Comparison of ENCODE assay signal across 8 cellular contexts in genomic region chr7:112204072-112204775, GRCh38. TPM values are rescaled to one million over a fixed set of nuclear protein-coding genes. Genes with fewer than 3 reads are reported as not detected.
DNase-seq lines count a peak whose midpoint lies in the region; ATAC-seq, FAIRE-seq and TF ChIP-seq lines count a peak whose summit lies in the region.

No MANE protein-coding gene starts in this region.

- peak overlapping the region; percentile 76 for H3K4me3 ChIP-seq in CD4-positive, CD25-positive, alpha-beta regulatory T cell (ENCODE audit: low read depth, low read length)
- peak overlapping the region; percentile 99 for H3K4me3 ChIP-seq in HUES64 (ENCODE audit: low read length)
- H3K4me3 ChIP-seq in keratinocyte (ENCODE audit: control insufficient read depth in 2 of 3, extremely low read depth in 1 of 3, insufficient read depth in 2 of 3, low read depth in 1 of 3, low read length in 3 of 3), result peak overlapping the region; percentile 65 to 88 (median 74)

- H3K4me1 Mint-ChIP-seq in CD4-positive, CD25-positive, alpha-beta regulatory T cell, result peaks cover 10 to 44% (median 21%) of the 10 kb centered on the region in 4 donors
- H3K4me1 Mint-ChIP-seq in activated naive CD8-positive, alpha-beta T cell (ENCODE audit: low read depth), result peaks cover 35% of the 10 kb centered on the region
- H3K4me1 Mint-ChIP-seq in stimulated activated naive CD8-positive, alpha-beta T cell treated with anti-CD3 and anti-CD28 coated beads, Interleukin-15, Interleukin-2, amounts not matched to agents 100 ng/mL and 50 ng/mL, for 24 hours (ENCODE audit: low read depth), result peaks cover 27% of the 10 kb centered on the region

- H3K9ac ChIP-seq in HUES64 (ENCODE audit: low read depth, low read length), result no peak overlapping the region
- peak overlapping the region; percentile 84 for H3K9ac ChIP-seq in keratinocyte (ENCODE audit: control insufficient read depth, extremely low read depth, insufficient read depth, low read length)

- H3K9me3 ChIP-seq in CD4-positive, CD25-positive, alpha-beta regulatory T cell (ENCODE audit: control insufficient read depth in 2 of 2, low read length in 2 of 2), result peaks cover 0 to 4% of the 10 kb centered on the region in 2 experiments
- H3K9me3 ChIP-seq in HUES64 (ENCODE audit: insufficient read depth, low read depth, low read length) (no peaks in the 10 kb centered on the region), keratinocyte (ENCODE audit: control insufficient read depth, low read depth, low read length) (no peaks in the 10 kb centered on the region)

- H3K9me3 Mint-ChIP-seq in CD4-positive, CD25-positive, alpha-beta regulatory T cell, result no peaks in the 10 kb centered on the region
- H3K9me3 Mint-ChIP-seq in activated naive CD8-positive, alpha-beta T cell (ENCODE audit: low read depth), result no peaks in the 10 kb centered on the region
- H3K9me3 Mint-ChIP-seq in stimulated activated naive CD8-positive, alpha-beta T cell treated with anti-CD3 and anti-CD28 coated beads, Interleukin-15, Interleukin-2, amounts not matched to agents 100 ng/mL and 50 ng/mL, for 24 hours, result no peaks in the 10 kb centered on the region

- H3K4me3 Mint-ChIP-seq in CD4-positive, CD25-positive, alpha-beta regulatory T cell, result peak overlapping the region in 3 of 4 donors; percentile 91 to 97 (median 92)
- H3K4me3 Mint-ChIP-seq in activated naive CD8-positive, alpha-beta T cell, result peak overlapping the region; percentile 99
- peak overlapping the region; percentile 96 for H3K4me3 Mint-ChIP-seq in stimulated activated naive CD8-positive, alpha-beta T cell treated with anti-CD3 and anti-CD28 coated beads, Interleukin-15, Interleukin-2, amounts not matched to agents 100 ng/mL and 50 ng/mL, for 24 hours

- no peaks in the 10 kb centered on the region for H3K36me3 Mint-ChIP-seq in CD4-positive, CD25-positive, alpha-beta regulatory T cell
- H3K36me3 Mint-ChIP-seq in activated naive CD8-positive, alpha-beta T cell, result peaks cover 2% of the 10 kb centered on the region
- no peaks in the 10 kb centered on the region for H3K36me3 Mint-ChIP-seq in stimulated activated naive CD8-positive, alpha-beta T cell treated with anti-CD3 and anti-CD28 coated beads, Interleukin-15, Interleukin-2, amounts not matched to agents 100 ng/mL and 50 ng/mL, for 24 hours (ENCODE audit: low read depth)

- peaks cover 48% of the 10 kb centered on the region for H3K27me3 Mint-ChIP-seq in CD4-positive, CD25-positive, alpha-beta regulatory T cell
- peaks cover 32% of the 10 kb centered on the region for H3K27me3 Mint-ChIP-seq in activated naive CD8-positive, alpha-beta T cell
- peaks cover 45% of the 10 kb centered on the region for H3K27me3 Mint-ChIP-seq in stimulated activated naive CD8-positive, alpha-beta T cell treated with anti-CD3 and anti-CD28 coated beads, Interleukin-15, Interleukin-2, amounts not matched to agents 100 ng/mL and 50 ng/mL, for 24 hours

- H3K4me2 ChIP-seq in keratinocyte (ENCODE audit: control insufficient read depth, extremely low read depth, insufficient read depth, low read depth, low read length), result peak overlapping the region; percentile 80

- H3K79me2 ChIP-seq in keratinocyte (ENCODE audit: control insufficient read depth, insufficient read depth, low read length), result peaks cover 83% of the 10 kb centered on the region

- dilution Hi-C loops in keratinocyte (cut with MboI; ENCODE audit: extremely low pct_ligation_motif_present, low sequenced_read_pairs), result no loop called here

- no peaks in the 10 kb centered on the region for H3K36me3 ChIP-seq in CD4-positive, CD25-positive, alpha-beta regulatory T cell (ENCODE audit: control insufficient read depth, insufficient read depth, low read length)
- H3K36me3 ChIP-seq in HUES64 (ENCODE audit: insufficient read depth, low read length), result no peaks in the 10 kb centered on the region
- H3K36me3 ChIP-seq in keratinocyte (ENCODE audit: control insufficient read depth in 2 of 2, extremely low read depth in 1 of 2, insufficient read depth in 2 of 2, low read length in 2 of 2), result no peaks in the 10 kb centered on the region

- no peaks in the 10 kb centered on the region for H3K9me1 ChIP-seq in keratinocyte (ENCODE audit: control insufficient read depth, extremely low read depth, insufficient read depth, low read length)

- 4% methylated on average over 9 of the region's 12 CpGs for WGBS in HUES64

- no peak overlapping the region for H3K27ac ChIP-seq in CD4-positive, CD25-positive, alpha-beta regulatory T cell (ENCODE audit: insufficient read depth, low read length, poor library complexity, severe bottlenecking)
- H3K27ac ChIP-seq in HUES64 (ENCODE audit: low read depth, low read length) (no peak overlapping the region; the same call in 1 of the 2 replicates), keratinocyte (ENCODE audit: control insufficient read depth, insufficient read depth, low read length) (peak overlapping the region; percentile 60)

- ATAC-seq in CD4-positive, CD25-positive, alpha-beta regulatory T cell (ENCODE audit: low read depth in 2 of 2), result no peak
- ATAC-seq in GM21447 (IDR thresholded peaks at IDR 0.05; ENCODE audit: unreplicated experiment) (no peak), GM19455 (IDR thresholded peaks at IDR 0.05; ENCODE audit: unreplicated experiment) (no peak)

- H4K20me1 ChIP-seq in keratinocyte (ENCODE audit: control insufficient read depth, extremely low read depth, insufficient read depth, low read length), result no peaks in the 10 kb centered on the region

- H3K4me1 ChIP-seq in CD4-positive, CD25-positive, alpha-beta regulatory T cell (ENCODE audit: control insufficient read depth, insufficient read depth, low read length, poor library complexity, severe bottlenecking), result peaks cover 31% of the 10 kb centered on the region
- H3K4me1 ChIP-seq in HUES64 (ENCODE audit: insufficient read depth, low read length), result peaks cover 18% of the 10 kb centered on the region
- H3K4me1 ChIP-seq in keratinocyte (ENCODE audit: control insufficient read depth, extremely low read depth, insufficient read depth, low read length), result peaks cover 29% of the 10 kb centered on the region

- DNase-seq in CD4-positive, CD25-positive, alpha-beta regulatory T cell, result peak in 1 of 3 donors; percentile 33
- no peak for DNase-seq in keratinocyte (ENCODE audit: low read depth, low spot score)
- no peak for DNase-seq in NCI-H774 (lab: John Stamatoyannopoulos, UW)

- H3K27ac Mint-ChIP-seq in CD4-positive, CD25-positive, alpha-beta regulatory T cell, result no peak overlapping the region
- no peak overlapping the region for H3K27ac Mint-ChIP-seq in activated naive CD8-positive, alpha-beta T cell
- no peak overlapping the region for H3K27ac Mint-ChIP-seq in stimulated activated naive CD8-positive, alpha-beta T cell treated with anti-CD3 and anti-CD28 coated beads, Interleukin-15, Interleukin-2, amounts not matched to agents 100 ng/mL and 50 ng/mL, for 24 hours

- peaks cover 47% of the 10 kb centered on the region for H3K27me3 ChIP-seq in CD4-positive, CD25-positive, alpha-beta regulatory T cell (ENCODE audit: control insufficient read depth, insufficient read depth, low read length)
- H3K27me3 ChIP-seq in HUES64 (ENCODE audit: insufficient read depth, low read length) (no peaks in the 10 kb centered on the region), keratinocyte (ENCODE audit: control insufficient read depth, extremely low read depth, insufficient read depth, low read length) (no peaks in the 10 kb centered on the region)

- FAIRE-seq in keratinocyte (lab: Jason Lieb, UNC), result peak; percentile 62

- TF ChIP-seq CTCF in keratinocyte (optimal IDR thresholded peaks at IDR 0.05 in 1 of 3, IDR thresholded peaks at IDR 0.05 in 1 of 3, conservative IDR thresholded peaks at IDR 0.05 in 1 of 3; ENCODE audit: extremely low read depth in 1 of 3, insufficient read depth in 2 of 3, low read length in 3 of 3), result no peak

- H2AFZ ChIP-seq in keratinocyte (ENCODE audit: control insufficient read depth, low read length), result peak overlapping the region; percentile 41

RNA-seq across cellular contexts. Expression of gene DOCK4, which starts 2.0 kb away (rescaled TPM):
- 0.44 TPM for total RNA-seq in CD4-positive, CD25-positive, alpha-beta regulatory T cell
- polyA plus RNA-seq in CD4-positive, CD25-positive, alpha-beta regulatory T cell, result not detected
- polyA plus RNA-seq in HUES64 (2013, experiment 1 of 2), result 13.9 TPM
- 14.3 TPM for polyA plus RNA-seq in HUES64 (2013, experiment 2 of 2)
- polyA plus RNA-seq in keratinocyte, result 6.2 to 18.9 TPM (median 13.9 TPM) in 3 replicates
- polyA plus RNA-seq in keratinocyte (2011; ENCODE audit: low read depth), result 11.2 TPM
- polyA plus RNA-seq in keratinocyte (2011; cell fraction: cytosol; rRNA removed), result 5.1 and 6.2 TPM in 2 replicates
- 15.0 and 20.8 TPM in 2 replicates for polyA plus RNA-seq in keratinocyte (2011; cell fraction: nucleus; rRNA removed)
- polyA plus RNA-seq in keratinocyte (2012; ENCODE audit: low replicate concordance), result 1.5 and 12.2 TPM in 2 replicates
- 16.6 to 61.7 TPM (median 17.1 TPM) in 3 replicates for polyA minus RNA-seq in keratinocyte
- 10.4 TPM for polyA minus RNA-seq in keratinocyte (2011; cell fraction: cytosol; rRNA and poly(A)+ RNA removed)
- polyA minus RNA-seq in keratinocyte (2011; cell fraction: nucleus; rRNA and poly(A)+ RNA removed), result 31.2 and 76.5 TPM in 2 replicates

RNA-seq across cellular contexts. Expression of gene ZNF277, which starts 2.3 kb away (rescaled TPM):
- total RNA-seq in CD4-positive, CD25-positive, alpha-beta regulatory T cell, result 25.1 TPM
- 10 to 100 TPM; 24.7 to 29.0 (median 27.2) TPM for polyA plus RNA-seq in CD4-positive, CD25-positive, alpha-beta regulatory T cell
- 19.8 TPM for polyA plus RNA-seq in HUES64 (2013, experiment 1 of 2)
- polyA plus RNA-seq in HUES64 (2013, experiment 2 of 2), result 22.9 TPM
- 13.2 to 20.2 TPM (median 14.3 TPM) in 3 replicates for polyA plus RNA-seq in keratinocyte
- 53.8 TPM for polyA plus RNA-seq in keratinocyte (2011; ENCODE audit: low read depth)
- 14.5 and 21.6 TPM in 2 replicates for polyA plus RNA-seq in keratinocyte (2011; cell fraction: cytosol; rRNA removed)
- polyA plus RNA-seq in keratinocyte (2011; cell fraction: nucleus; rRNA removed), result 7.5 and 11.5 TPM in 2 replicates
- 15.4 and 28.9 TPM in 2 replicates for polyA plus RNA-seq in keratinocyte (2012; ENCODE audit: low replicate concordance)
- polyA minus RNA-seq in keratinocyte, result 0.98 to 20.5 TPM (median 13.2 TPM) in 3 replicates
- polyA minus RNA-seq in keratinocyte (2011; cell fraction: cytosol; rRNA and poly(A)+ RNA removed), result 30.3 TPM
- polyA minus RNA-seq in keratinocyte (2011; cell fraction: nucleus; rRNA and poly(A)+ RNA removed), result 13.2 and 19.5 TPM in 2 replicates
